Comparison of ENCODE assay signal across 17 cellular contexts in the genomic region with DNA sequence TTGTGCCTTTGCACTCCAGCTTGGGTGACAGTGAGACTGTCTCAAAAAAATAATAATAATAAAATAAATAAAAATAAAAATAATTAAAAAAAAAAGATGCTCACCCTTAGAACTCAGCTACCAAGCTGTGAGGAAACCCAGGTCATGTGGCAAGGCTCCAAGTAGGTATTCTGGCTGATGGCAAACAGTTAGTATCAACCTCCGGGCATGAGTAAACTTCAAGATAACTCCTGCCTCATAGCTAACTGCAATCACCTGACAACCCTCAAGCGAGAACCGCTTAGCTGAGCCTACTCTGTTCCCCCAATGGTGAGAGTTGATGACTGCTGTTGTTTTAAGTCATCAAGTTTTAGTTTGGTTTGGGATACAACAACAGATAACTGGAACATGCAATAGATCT.
"Had no signal": no experiment of that assay in that cellular context is flagged by ENCODE, and none has a peak within 500 bp of the region (broad histone marks: within the 10 kb centered on the region; RNA-seq: fewer than 3 reads in every experiment).

No MANE protein-coding gene starts in this region.

- H3K4me2 ChIP-seq: smooth muscle cell had no signal

- H3K9me3 ChIP-seq: esophagus muscularis mucosa, gastroesophageal sphincter, neutrophil, right atrium auricular region, suprapubic skin had no signal

- H3K27ac ChIP-seq: epithelial cell of prostate, esophagus muscularis mucosa, gastroesophageal sphincter, neutrophil, right atrium auricular region, suprapubic skin, tibial artery had no signal

- DNase-seq: cerebellar nuclear complex; effector memory CD8-positive, alpha-beta T cell; glutamatergic neuron; immature natural killer cell; left ventricle myocardium superior; mesendoderm; naive thymus-derived CD8-positive, alpha-beta T cell; stimulated activated CD4-positive, alpha-beta T cell treated with anti-CD3 and anti-CD28 coated beads, Interleukin-2, amount 100 ng/mL, for 48 hours; stimulated activated naive CD4-positive, alpha-beta T cell treated with Interleukin-2 at 50 U/mL for 16 hours; tibial artery had no signal

- ATAC-seq: effector memory CD8-positive, alpha-beta T cell; gastroesophageal sphincter; left ventricle myocardium superior; naive thymus-derived CD8-positive, alpha-beta T cell had no signal

- H3K36me3 ChIP-seq: esophagus muscularis mucosa, gastroesophageal sphincter, neutrophil, right atrium auricular region, suprapubic skin, tibial artery had no signal

- H3K27me3 ChIP-seq: esophagus muscularis mucosa, gastroesophageal sphincter, neutrophil, right atrium auricular region, suprapubic skin, tibial artery had no signal

- H3K4me3 ChIP-seq: esophagus muscularis mucosa, gastroesophageal sphincter, right atrium auricular region, smooth muscle cell, suprapubic skin, tibial artery had no signal
